ENCODE assay signal across 1 cellular context in the genomic region with DNA sequence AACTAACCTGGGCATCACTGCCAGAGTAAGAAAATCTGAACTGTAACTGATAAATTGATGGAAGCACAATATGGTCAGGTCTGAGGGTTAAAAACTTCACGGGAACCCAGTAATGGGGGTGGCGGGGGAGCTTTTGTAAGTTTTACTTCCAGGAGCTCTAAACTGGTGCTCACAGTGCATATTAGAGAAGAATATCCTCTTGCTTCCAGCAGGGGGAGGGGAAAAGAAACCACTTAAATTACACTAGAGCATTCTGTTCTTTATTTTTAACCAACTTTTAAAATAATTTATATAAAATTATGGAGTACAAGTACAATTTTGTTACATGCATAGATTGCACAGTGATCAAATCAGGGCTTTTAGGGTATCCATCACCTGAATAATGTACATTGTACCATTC.
TF ChIP-seq lines count a peak whose summit lies in the region.

No MANE protein-coding gene starts in this region.

TF ChIP-seq in HepG2, 621 proteins besides CTCF, POLR2A, EP300 and RAD21:
- TF ChIP-seq, protein P1, sequence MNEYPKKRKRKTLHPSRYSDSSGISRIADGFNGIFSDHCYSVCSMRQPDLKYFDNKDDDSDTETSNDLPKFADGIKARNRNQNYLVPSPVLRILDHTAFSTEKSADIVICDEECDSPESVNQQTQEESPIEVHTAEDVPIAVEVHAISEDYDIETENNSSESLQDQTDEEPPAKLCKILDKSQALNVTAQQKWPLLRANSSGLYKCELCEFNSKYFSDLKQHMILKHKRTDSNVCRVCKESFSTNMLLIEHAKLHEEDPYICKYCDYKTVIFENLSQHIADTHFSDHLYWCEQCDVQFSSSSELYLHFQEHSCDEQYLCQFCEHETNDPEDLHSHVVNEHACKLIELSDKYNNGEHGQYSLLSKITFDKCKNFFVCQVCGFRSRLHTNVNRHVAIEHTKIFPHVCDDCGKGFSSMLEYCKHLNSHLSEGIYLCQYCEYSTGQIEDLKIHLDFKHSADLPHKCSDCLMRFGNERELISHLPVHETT (CRISPR knock-in tag; conservative IDR thresholded peaks at IDR 0.05), result no peak
- TF ChIP-seq ZNF619 (CRISPR knock-in tag; IDR thresholded peaks at IDR 0.05) (no peak), NFE2L1 (CRISPR knock-in tag; IDR thresholded peaks at IDR 0.05; ENCODE audit: borderline replicate concordance) (no peak), ZNF296 (CRISPR knock-in tag; conservative IDR thresholded peaks at IDR 0.05) (no peak), ZBTB46 (CRISPR knock-in tag; IDR thresholded peaks at IDR 0.05; ENCODE audit: borderline replicate concordance) (no peak), KLF9 (CRISPR knock-in tag; IDR thresholded peaks at IDR 0.05; ENCODE audit: low read depth) (no peak), ZNF44 (CRISPR knock-in tag; IDR thresholded peaks at IDR 0.05) (no peak), TBL1XR1 (IDR thresholded peaks at IDR 0.05; ENCODE audit: borderline replicate concordance, low read length, partially characterized antibody) (no peak), POLR2AphosphoS2 (IDR thresholded peaks at IDR 0.05; ENCODE audit: low read depth, low read length) (no peak), HMGA1 (CRISPR knock-in tag; conservative IDR thresholded peaks at IDR 0.05) (no peak), ZSCAN21 (CRISPR knock-in tag; IDR thresholded peaks at IDR 0.05; ENCODE audit: borderline replicate concordance) (no peak)
- TF ChIP-seq, protein P2, sequence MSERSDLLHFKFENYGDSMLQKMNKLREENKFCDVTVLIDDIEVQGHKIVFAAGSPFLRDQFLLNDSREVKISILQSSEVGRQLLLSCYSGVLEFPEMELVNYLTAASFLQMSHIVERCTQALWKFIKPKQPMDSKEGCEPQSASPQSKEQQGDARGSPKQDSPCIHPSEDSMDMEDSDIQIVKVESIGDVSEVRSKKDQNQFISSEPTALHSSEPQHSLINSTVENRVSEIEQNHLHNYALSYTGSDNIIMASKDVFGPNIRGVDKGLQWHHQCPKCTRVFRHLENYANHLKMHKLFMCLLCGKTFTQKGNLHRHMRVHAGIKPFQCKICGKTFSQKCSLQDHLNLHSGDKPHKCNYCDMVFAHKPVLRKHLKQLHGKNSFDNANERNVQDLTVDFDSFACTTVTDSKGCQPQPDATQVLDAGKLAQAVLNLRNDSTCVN (CRISPR knock-in tag; IDR thresholded peaks at IDR 0.05; ENCODE audit: borderline replicate concordance), result no peak
